Comparison of ENCODE assay signal across 11 cellular contexts in the genomic region with DNA sequence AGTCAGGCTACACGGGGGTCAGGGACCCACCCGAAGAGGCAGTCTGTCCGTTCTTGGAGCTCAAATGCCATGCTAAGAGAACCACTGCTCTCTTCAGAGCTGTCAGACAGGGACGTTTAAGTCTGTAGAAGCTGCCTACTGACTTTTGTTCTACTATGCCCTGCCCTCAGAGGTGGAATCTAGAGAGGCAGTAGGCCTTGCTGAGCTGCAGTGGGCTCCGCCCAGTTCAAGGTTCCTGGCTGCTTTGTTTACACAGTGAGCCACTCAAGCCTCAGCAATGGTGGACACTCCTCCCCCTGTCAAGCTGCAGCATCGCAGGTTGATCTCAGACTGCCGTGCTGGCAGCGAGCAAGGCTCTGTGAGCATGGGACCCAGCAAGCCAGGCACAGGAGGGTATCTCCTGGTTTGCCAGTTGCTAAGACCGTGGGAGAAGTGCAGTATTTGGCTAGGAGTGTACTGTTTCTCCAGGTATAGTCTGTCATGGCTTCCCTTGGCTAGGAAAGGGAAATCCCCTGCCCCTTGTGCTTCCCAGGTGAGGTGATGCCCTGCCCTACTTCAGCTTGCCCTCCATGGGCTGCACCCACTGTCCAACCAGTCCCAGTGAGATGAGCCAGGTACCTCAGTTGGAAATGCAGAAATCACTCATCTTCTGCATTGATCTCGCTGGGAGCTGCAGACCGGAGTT. TPM values are rescaled to one million over a fixed set of nuclear protein-coding genes. Genes with fewer than 3 reads are reported as not detected.
A peak's percentile ranks its signal among the peaks of the same experiment; 100 is the strongest.
DNase-seq lines count a peak whose midpoint lies in the region; ATAC-seq, FAIRE-seq and TF ChIP-seq lines count a peak whose summit lies in the region.
"Not testable (repeated sequence)": the region's sequence is repeated elsewhere in the genome, so short reads cannot be mapped to it uniquely, and the experiment has no call there.
"Had no signal": no experiment of that assay in that cellular context is flagged by ENCODE, and none has a peak within 500 bp of the region (broad histone marks: within the 10 kb centered on the region; RNA-seq: fewer than 3 reads in every experiment).

No MANE protein-coding gene starts in this region.

- H3K9me3 ChIP-seq in HepG2 (ENCODE audit: low read length); pancreas: not testable (repeated sequence)

- DNase-seq in Daoy (ENCODE audit: low read depth) (peak; percentile 37), LoVo (ENCODE audit: low spot score) (peak; percentile 80), NCI-H69 (lab: John Stamatoyannopoulos, UW) (peak; percentile 33), SW480 (ENCODE audit: low spot score) (peak; percentile 78), HepG2 (ENCODE audit: low spot score) (peak; percentile 90), pancreas (peak; percentile 68 to 88 (median 77))
- DNase-seq in foreskin keratinocyte = not testable (repeated sequence)

- not testable (repeated sequence) for H2AFZ ChIP-seq in HepG2 (ENCODE audit: low read length)

- H3K27me3 ChIP-seq in foreskin keratinocyte; HepG2 (ENCODE audit: control insufficient read depth in 1 of 2, insufficient read depth in 2 of 2, low read length in 2 of 2); pancreas: not testable (repeated sequence)

- POLR2A ChIA-PET in HepG2 (lab: Yijun Ruan, JAX) = interaction anchor here (0.8 to 1.0 kb wide), 3 partner anchors 24 to 92 kb away, joined by 3 read pairs; a partner anchor contains a TSS

- peak; percentile 45; the same call in 1 of the 2 replicates for TF ChIP-seq RAD21 in HepG2 (CRISPR knock-in tag; IDR thresholded peaks at IDR 0.05)

- in situ Hi-C loops in HepG2 (cut with HindIII; ENCODE audit: extremely low pct_ligation_motif_present, low pct_unique_long_range_greater_than_20kb) = not testable (repeated sequence)

- TF ChIP-seq EP300 in HepG2 (IDR thresholded peaks at IDR 0.05; ENCODE audit: low read depth in 2 of 2, low read length in 2 of 2) (peak in 1 of 2 experiments; percentile 55; a peak in 2 of 4 replicates), HepG2 (CRISPR knock-in tag; IDR thresholded peaks at IDR 0.05; ENCODE audit: borderline replicate concordance) (0 out of 2 replicates have a peak, but pooled peaks have one; percentile 51)

- H3K36me3 ChIP-seq in HepG2 (replicated peaks in 1 of 2; ENCODE audit: control insufficient read depth in 1 of 2, insufficient read depth in 2 of 2, low read length in 2 of 2); pancreas: not testable (repeated sequence)

- intact Hi-C loops in HepG2 (cut with micrococcal nuclease; ENCODE audit: unreplicated experiment) = loop anchor here (2.0 to 10.0 kb wide), 3 partner anchors 25 to 704 kb away; a partner anchor contains a TSS
- intact Hi-C loops in pancreas (cut with DNase I) = not testable (repeated sequence)

- CTCF ChIA-PET in HepG2 (lab: Yijun Ruan, JAX; ENCODE audit: low intra/inter-chr PET ratio, low total read pairs) = not testable (repeated sequence)

- not testable (repeated sequence) for H3K4me1 ChIP-seq in foreskin keratinocyte, pancreas
- H3K4me1 ChIP-seq in HepG2 (ENCODE audit: insufficient read depth, low read length) = peaks cover 21% of the 10 kb centered on the region

- WGBS in HepG2 (ENCODE audit: low lambda C conversion rate) = 36% methylated on average over 6 of the region's 11 CpGs
- WGBS in pancreas, 2 donors = 40 to 45% methylated on average over 11 of the region's 11 CpGs

- not testable (repeated sequence) for H3K79me2 ChIP-seq in HepG2 (ENCODE audit: insufficient read depth, low read length)

- FAIRE-seq in HepG2 (lab: Jason Lieb, UNC) = peak; percentile 85
- FAIRE-seq in pancreas (lab: Jason Lieb, UNC) = not testable (repeated sequence)

- peak overlapping the region; percentile 76 for H3K4me2 ChIP-seq in HepG2 (ENCODE audit: low read depth, low read length)

- peak overlapping the region in 1 of 3 experiments; percentile 50; a peak in 2 of 6 replicates for H3K4me3 ChIP-seq in HepG2 (replicated peaks in 1 of 3; ENCODE audit: insufficient read depth in 1 of 3, low read depth in 2 of 3, low read length in 3 of 3)
- not testable (repeated sequence) for H3K4me3 ChIP-seq in pancreas

- H3K9ac ChIP-seq in HepG2 (ENCODE audit: insufficient read depth, low read depth, low read length) = not testable (repeated sequence)

- not testable (repeated sequence) for TF ChIP-seq CTCF in foreskin keratinocyte (conservative IDR thresholded peaks at IDR 0.05); pancreas (IDR thresholded peaks at IDR 0.05)
- peak; percentile 49 for TF ChIP-seq CTCF in HepG2 (CRISPR knock-in tag; IDR thresholded peaks at IDR 0.05)

- not testable (repeated sequence) for TF ChIP-seq POLR2A in HepG2 (IDR thresholded peaks at IDR 0.05; ENCODE audit: insufficient read depth in 1 of 2, low read depth in 2 of 2, low read length in 2 of 2)

- not testable (repeated sequence) for H4K20me1 ChIP-seq in HepG2 (ENCODE audit: insufficient read depth, low read length)

- H3K27ac ChIP-seq in foreskin keratinocyte = not testable (repeated sequence)
- H3K27ac ChIP-seq in HepG2 (ENCODE audit: extremely low read length, insufficient read depth, low read length) = peak overlapping the region; percentile 32
- H3K27ac ChIP-seq in pancreas = peak overlapping the region in 1 of 4 donors; percentile 25

- ATAC-seq in foreskin keratinocyte = peak; percentile 24
- peak; percentile 100 for ATAC-seq in HepG2
- peak; percentile 93 to 100 (median 98) for ATAC-seq in pancreas

- not testable (repeated sequence) for BruUV-seq in HepG2 (replicated peaks; lab: Mats Ljungman, UMichigan)

TF ChIP-seq in HepG2, 621 proteins besides CTCF, POLR2A, EP300 and RAD21 (continues in another document):
- 0 out of 2 replicates have a peak, but pooled peaks have one; percentile 25 for TF ChIP-seq ESRRA (CRISPR knock-in tag; IDR thresholded peaks at IDR 0.05; ENCODE audit: low read depth)
- TF ChIP-seq, protein P1, sequence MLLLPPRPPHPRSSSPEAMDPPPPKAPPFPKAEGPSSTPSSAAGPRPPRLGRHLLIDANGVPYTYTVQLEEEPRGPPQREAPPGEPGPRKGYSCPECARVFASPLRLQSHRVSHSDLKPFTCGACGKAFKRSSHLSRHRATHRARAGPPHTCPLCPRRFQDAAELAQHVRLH (CRISPR knock-in tag; IDR thresholded peaks at IDR 0.05; ENCODE audit: borderline replicate concordance, low read depth) = 0 out of 2 replicates have a peak, but pooled peaks have one; percentile 23

RNA-seq across cellular contexts. Expression of a gene that starts 13.0 kb away (rescaled TPM):
- not detected in 2 replicates for total RNA-seq in Daoy (2014; rRNA removed; shearing (Covaris generic))
- total RNA-seq in foreskin keratinocyte (not detected in 2 replicates), HepG2 (2016; rRNA removed; fragmentation: Illumina TruSeq; extraction: Trizol) (not detected in 2 replicates), pancreas (1 to 10 TPM in 1 of 6 donors, under 1 TPM in 3, not detected in 2; 0.23 to 1.5 (median 0.45) TPM)
- polyA plus RNA-seq in foreskin keratinocyte (not detected in 2 replicates), HepG2 (2011; rRNA removed) (not detected in 2 replicates), pancreas (under 1 TPM; 0.31 to 0.49 TPM)
- total RNA-seq in HepG2 (2016; cell fraction: cytosol; rRNA removed; fragmentation: Illumina TruSeq; extraction: Trizol; ENCODE audit: low read depth) = not detected in 2 replicates
- not detected in 2 replicates for total RNA-seq in HepG2 (2016; cell fraction: insoluble cytoplasmic fraction; rRNA removed; fragmentation: Illumina TruSeq; extraction: Trizol)
- total RNA-seq in HepG2 (2016; cell fraction: membrane; rRNA removed; fragmentation: Illumina TruSeq; extraction: Trizol) = not detected in 2 replicates
- total RNA-seq in HepG2 (2016; cell fraction: nucleus; rRNA removed; fragmentation: Illumina TruSeq; extraction: Trizol) = not detected in 2 replicates
- not detected in 2 replicates for polyA plus RNA-seq in HepG2 (2011; cell fraction: cytosol; rRNA removed)
- not detected in 2 replicates for polyA plus RNA-seq in HepG2 (2011; cell fraction: nucleus; rRNA removed)
- not detected in 2 replicates for polyA plus RNA-seq in HepG2 (2012)
- not detected in 2 replicates for polyA plus RNA-seq in HepG2 (2016; cell fraction: cytosol; fragmentation: Illumina TruSeq; extraction: Trizol; ENCODE audit: low read depth)
- not detected in 2 replicates for polyA plus RNA-seq in HepG2 (2016; cell fraction: insoluble cytoplasmic fraction; fragmentation: Illumina TruSeq; extraction: Trizol; ENCODE audit: low read depth)
- polyA plus RNA-seq in HepG2 (2016; cell fraction: membrane; fragmentation: Illumina TruSeq; extraction: Trizol; ENCODE audit: low read depth) = not detected in 2 replicates
- polyA plus RNA-seq in HepG2 (2016; cell fraction: nucleus; fragmentation: Illumina TruSeq; extraction: Trizol; ENCODE audit: insufficient read depth, low read depth) = not detected in 2 replicates
- not detected in 2 replicates for polyA minus RNA-seq in HepG2 (2011; rRNA and poly(A)+ RNA removed; ENCODE audit: low replicate concordance)
- polyA minus RNA-seq in HepG2 (2011; cell fraction: cytosol; rRNA and poly(A)+ RNA removed) = not detected in 2 replicates
- polyA minus RNA-seq in HepG2 (2011; cell fraction: nucleus; rRNA and poly(A)+ RNA removed) = not detected in 2 replicates
- total RNA-seq: activated naive CD4-positive, alpha-beta T cell treated with anti-CD3 and anti-CD28 coated beads, Interleukin-2, amount 50 U/mL, for 72 hours; G401; HFFc6; OCI-LY7 had no signal

RNA-seq across cellular contexts. Expression of a gene that starts 24.9 kb away (rescaled TPM):
- 17.1 and 18.2 TPM in 2 replicates for total RNA-seq in Daoy (2014; rRNA removed; shearing (Covaris generic))
- total RNA-seq in foreskin keratinocyte = 16.0 and 18.3 TPM in 2 replicates
- polyA plus RNA-seq in foreskin keratinocyte = 7.6 and 9.2 TPM in 2 replicates
- total RNA-seq in HepG2 (2016; rRNA removed; fragmentation: Illumina TruSeq; extraction: Trizol) = 18.9 and 19.4 TPM in 2 replicates
- 5.7 and 6.2 TPM in 2 replicates for total RNA-seq in HepG2 (2016; cell fraction: cytosol; rRNA removed; fragmentation: Illumina TruSeq; extraction: Trizol; ENCODE audit: low read depth)
- total RNA-seq in HepG2 (2016; cell fraction: insoluble cytoplasmic fraction; rRNA removed; fragmentation: Illumina TruSeq; extraction: Trizol) = 20.1 and 22.7 TPM in 2 replicates
- total RNA-seq in HepG2 (2016; cell fraction: membrane; rRNA removed; fragmentation: Illumina TruSeq; extraction: Trizol) = 10.4 and 12.0 TPM in 2 replicates
- 19.0 and 23.1 TPM in 2 replicates for total RNA-seq in HepG2 (2016; cell fraction: nucleus; rRNA removed; fragmentation: Illumina TruSeq; extraction: Trizol)
- 8.2 and 8.4 TPM in 2 replicates for polyA plus RNA-seq in HepG2 (2011; rRNA removed)
- polyA plus RNA-seq in HepG2 (2011; cell fraction: cytosol; rRNA removed) = 2.3 and 4.2 TPM in 2 replicates
- polyA plus RNA-seq in HepG2 (2011; cell fraction: nucleus; rRNA removed) = 10.7 and 13.1 TPM in 2 replicates
- polyA plus RNA-seq in HepG2 (2012) = 12.0 and 13.8 TPM in 2 replicates
- polyA plus RNA-seq in HepG2 (2016; cell fraction: cytosol; fragmentation: Illumina TruSeq; extraction: Trizol; ENCODE audit: low read depth) = 4.5 and 6.5 TPM in 2 replicates
- 12.0 and 13.7 TPM in 2 replicates for polyA plus RNA-seq in HepG2 (2016; cell fraction: insoluble cytoplasmic fraction; fragmentation: Illumina TruSeq; extraction: Trizol; ENCODE audit: low read depth)
- 7.0 and 7.5 TPM in 2 replicates for polyA plus RNA-seq in HepG2 (2016; cell fraction: membrane; fragmentation: Illumina TruSeq; extraction: Trizol; ENCODE audit: low read depth)
- 22.7 and 27.8 TPM in 2 replicates for polyA plus RNA-seq in HepG2 (2016; cell fraction: nucleus; fragmentation: Illumina TruSeq; extraction: Trizol; ENCODE audit: insufficient read depth, low read depth)
- polyA minus RNA-seq in HepG2 (2011; rRNA and poly(A)+ RNA removed; ENCODE audit: low replicate concordance) = 0.80 and 9.4 TPM in 2 replicates
- 7.9 and 8.4 TPM in 2 replicates for polyA minus RNA-seq in HepG2 (2011; cell fraction: cytosol; rRNA and poly(A)+ RNA removed)
- polyA minus RNA-seq in HepG2 (2011; cell fraction: nucleus; rRNA and poly(A)+ RNA removed) = 19.1 and 29.2 TPM in 2 replicates
- total RNA-seq in pancreas = 10 to 100 TPM; 10.4 to 23.9 (median 13.0) TPM
- 10 to 100 TPM; 15.1 to 18.2 TPM for polyA plus RNA-seq in pancreas

Comparison
In these comparisons a context has a peak if more than half of its experiments do, and no peak if none do; other contexts are left out.
1. ATAC-seq: peak in every context shown above with its lines; median percentile 100 in HepG2; 98 in pancreas; 24 in foreskin keratinocyte.